ENCODE assay signal across 8 cellular contexts in the genomic region with DNA sequence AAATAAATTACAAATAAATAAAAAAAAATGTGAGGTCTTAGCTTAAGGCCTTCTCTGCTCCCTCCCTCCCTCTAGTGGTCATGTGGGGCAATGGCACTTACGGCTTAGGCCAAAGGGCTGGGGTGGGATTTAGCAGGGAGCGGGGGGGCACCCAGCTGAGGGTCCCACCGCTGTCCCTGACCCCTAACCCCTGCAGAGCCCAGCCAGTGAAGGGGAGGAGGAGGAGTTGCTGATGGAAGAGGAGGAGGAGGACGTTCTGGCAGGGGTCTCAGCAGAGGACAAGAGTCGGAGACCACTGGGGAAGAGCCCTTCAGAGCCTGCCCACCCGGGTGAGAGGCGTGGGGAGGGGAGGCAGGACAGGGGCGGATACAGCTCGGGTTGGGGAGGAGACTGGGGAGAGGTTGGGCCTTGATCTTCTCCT. TPM values are rescaled to one million over a fixed set of nuclear protein-coding genes. Genes with fewer than 3 reads are reported as not detected.
A peak's percentile ranks its signal among the peaks of the same experiment; 100 is the strongest.
DNase-seq lines count a peak whose midpoint lies in the region; ATAC-seq, FAIRE-seq and TF ChIP-seq lines count a peak whose summit lies in the region.

No MANE protein-coding gene starts in this region.

- no peaks in the 10 kb centered on the region for H3K27me3 ChIP-seq in NT2/D1 (ENCODE audit: insufficient read depth, insufficient read length)
- no peaks in the 10 kb centered on the region for H3K27me3 ChIP-seq in psoas muscle (ENCODE audit: insufficient read depth in 3 of 3, low read length in 2 of 3)

- no peak overlapping the region for H3K9ac ChIP-seq in NT2/D1 (ENCODE audit: insufficient read length, low read depth)

- H3K4me3 ChIP-seq in A549 (no peak overlapping the region), NT2/D1 (ENCODE audit: insufficient read length, low read depth) (no peak overlapping the region), foreskin fibroblast (ENCODE audit: low read depth in 1 of 2, low read length in 2 of 2) (no peak overlapping the region), psoas muscle (no peak overlapping the region)

- WGBS in A549 (ENCODE audit: missing lambda C conversion rate) = 19% methylated on average over 7 of the region's 9 CpGs
- 26 to 44% (median 32%) methylated on average over 8 to 9 of the region's 9 CpGs for WGBS in psoas muscle, 3 donors

- H3K4me2 ChIP-seq in A549 = no peak overlapping the region

- peaks cover 47% of the 10 kb centered on the region for H3K36me3 ChIP-seq in NT2/D1 (ENCODE audit: insufficient read depth, insufficient read length, low read length)
- H3K36me3 ChIP-seq in psoas muscle (ENCODE audit: insufficient read depth in 1 of 2, low read depth in 1 of 2) = peaks cover 0 to under 1% of the 10 kb centered on the region in 2 donors

- ATAC-seq in A549 (peak in 1 of 2 experiments; percentile 74; a peak in 4 of 6 replicates), psoas muscle (peak; percentile 50 to 75 (median 60)), HG02642 (IDR thresholded peaks at IDR 0.05; ENCODE audit: poor library complexity, unreplicated experiment) (no peak)
- ATAC-seq in activated T-cell treated with anti-CD3 and anti-CD28 coated beads, Interleukin-2, amount 50 U/mL, for 4 hours = peak; percentile 74 to 86

- H3K4me1 Mint-ChIP-seq in activated T-cell treated with anti-CD3 and anti-CD28 coated beads, Interleukin-2, amount 50 U/mL, for 4 hours (ENCODE audit: low read depth) = peaks cover 2% of the 10 kb centered on the region

- H3K27ac ChIP-seq in A549 (no peak overlapping the region), psoas muscle (no peak overlapping the region)

- TF ChIP-seq CTCF in A549 (IDR thresholded peaks at IDR 0.05) (peak; percentile 66), GM13977 (IDR thresholded peaks at IDR 0.05; ENCODE audit: extremely low read depth, insufficient read depth, missing control alignments) (peak; percentile 87), foreskin fibroblast (IDR thresholded peaks at IDR 0.05; ENCODE audit: low read depth, low read length) (peak; percentile 75), psoas muscle (IDR thresholded peaks at IDR 0.05) (peak; percentile 77)

- POLR2A ChIA-PET in A549 (lab: Yijun Ruan, JAX) = interaction anchor here (1.7 kb wide), 1 partner anchor 10 kb away, joined by 7 read pairs; the partner anchor contains the start of gene MPND

- no peak overlapping the region for H3K4me3 Mint-ChIP-seq in activated T-cell treated with anti-CD3 and anti-CD28 coated beads, Interleukin-2, amount 50 U/mL, for 4 hours

- TF ChIP-seq RAD21 in A549 (conservative IDR thresholded peaks at IDR 0.05 in 1 of 2, IDR thresholded peaks at IDR 0.05 in 1 of 2) = peak; percentile 35 to 39; a peak in 3 of 5 replicates

- no peaks in the 10 kb centered on the region for H3K27me3 Mint-ChIP-seq in activated T-cell treated with anti-CD3 and anti-CD28 coated beads, Interleukin-2, amount 50 U/mL, for 4 hours (ENCODE audit: low read depth)

- no peak for FAIRE-seq in A549 (lab: Jason Lieb, UNC)

- no peaks in the 10 kb centered on the region for H3K4me1 ChIP-seq in A549
- peaks cover 5% of the 10 kb centered on the region for H3K4me1 ChIP-seq in NT2/D1 (ENCODE audit: insufficient read depth, insufficient read length)
- no peaks in the 10 kb centered on the region for H3K4me1 ChIP-seq in psoas muscle

- in situ Hi-C loops in GM13977 (cut with MboI; ENCODE audit: low pct_unique_long_range_greater_than_20kb, low sequenced_read_pairs, unreplicated experiment) = loop anchor here (10.0 kb wide), 1 partner anchor 78 kb away; the partner anchor contains the start of gene SHD

- H3K9me3 ChIP-seq in A549 = no peaks in the 10 kb centered on the region
- no peaks in the 10 kb centered on the region for H3K9me3 ChIP-seq in NT2/D1 (ENCODE audit: insufficient read depth, low read length)
- H3K9me3 ChIP-seq in psoas muscle = no peaks in the 10 kb centered on the region

- DNase-seq in A549 (ENCODE audit: low read depth in 1 of 2, low spot score in 1 of 2) (peak; percentile 51 to 66), GM13977 (ENCODE audit: low spot score) (peak; percentile 79), NT2/D1 (ENCODE audit: low read depth, low spot score) (peak; percentile 52), foreskin fibroblast (peak in 1 of 2 donors; percentile 76), psoas muscle (no peak), GOT3 (lab: John Stamatoyannopoulos, UW) (no peak)
- DNase-seq in activated T-cell treated with anti-CD3 and anti-CD28 coated beads, Interleukin-2, amount 50 U/mL, for 4 hours = peak; percentile 63

- CTCF ChIA-PET in A549 (lab: Yijun Ruan, JAX) = interaction anchor here (0.7 to 4.3 kb wide), 26 partner anchors 9 to 483 kb away, joined by 3 to 47 read pairs (median 5); partner anchors contain the start of genes FSD1, MPND and SHD

- no peaks in the 10 kb centered on the region for H3K9me3 Mint-ChIP-seq in activated T-cell treated with anti-CD3 and anti-CD28 coated beads, Interleukin-2, amount 50 U/mL, for 4 hours

- intact Hi-C loops in psoas muscle (cut with DNase I) = no loop called here

- TF ChIP-seq EP300 in A549 (IDR thresholded peaks at IDR 0.05) = no peak

- no peak for TF ChIP-seq POLR2A in A549 (IDR thresholded peaks at IDR 0.05; ENCODE audit: low read length)

- peaks cover 2% of the 10 kb centered on the region for H3K36me3 Mint-ChIP-seq in activated T-cell treated with anti-CD3 and anti-CD28 coated beads, Interleukin-2, amount 50 U/mL, for 4 hours (ENCODE audit: insufficient read depth)

TF ChIP-seq in A549, 52 proteins besides CTCF, POLR2A, EP300 and RAD21:
- TF ChIP-seq ZC3H11A (IDR thresholded peaks at IDR 0.05) (no peak), POLR2AphosphoS2 (conservative IDR thresholded peaks at IDR 0.05; ENCODE audit: low read length) (no peak), SMC3 (IDR thresholded peaks at IDR 0.05) (peak; percentile 49)

RNA-seq across cellular contexts. Expression of gene MPND, which starts 9.3 kb away (rescaled TPM):
- polyA plus RNA-seq in A549 (2011; rRNA removed) = 3.5 and 4.0 TPM in 2 replicates
- polyA plus RNA-seq in A549 (2012; cell fraction: cytosol; rRNA removed) = 7.7 and 8.5 TPM in 2 replicates
- polyA plus RNA-seq in A549 (2012; cell fraction: nucleus; rRNA removed) = 8.4 and 9.9 TPM in 2 replicates
- polyA plus RNA-seq in A549 (2017; fragmentation: RNase III; extraction: RNeasy Plus Mini Kit Qiagen cat#74134 plus additional on column Dnase treatment) = 11.4 to 15.2 TPM (median 14.5 TPM) in 3 replicates
- polyA minus RNA-seq in A549 (2011; rRNA and poly(A)+ RNA removed) = 3.9 and 8.5 TPM in 2 replicates
- 10 to 100 TPM; 16.0 to 18.6 (median 18.1) TPM for total RNA-seq in activated T-cell treated with anti-CD3 and anti-CD28 coated beads, Interleukin-2, amount 50 U/mL, for 4 hours
- total RNA-seq in psoas muscle = 10 to 100 TPM; 10.3 to 16.4 (median 13.2) TPM
- 10 to 100 TPM in 1 of 3 donors, 1 to 10 TPM in 2; 7.4 to 12.4 (median 9.7) TPM for polyA plus RNA-seq in psoas muscle

RNA-seq across cellular contexts. Expression of gene STAP2, which starts 14.1 kb away (rescaled TPM):
- polyA plus RNA-seq in A549 (2011; rRNA removed) = 0.19 and 0.25 TPM in 2 replicates
- 0.14 and 0.19 TPM in 2 replicates for polyA plus RNA-seq in A549 (2012; cell fraction: cytosol; rRNA removed)
- polyA plus RNA-seq in A549 (2012; cell fraction: nucleus; rRNA removed) = 0.16 and 0.47 TPM in 2 replicates
- polyA plus RNA-seq in A549 (2017; fragmentation: RNase III; extraction: RNeasy Plus Mini Kit Qiagen cat#74134 plus additional on column Dnase treatment) = 0.29 TPM in 1 of 3 replicates, not detected in the others
- not detected in 2 replicates for polyA minus RNA-seq in A549 (2011; rRNA and poly(A)+ RNA removed)
- total RNA-seq in activated T-cell treated with anti-CD3 and anti-CD28 coated beads, Interleukin-2, amount 50 U/mL, for 4 hours = 10 to 100 TPM; 11.1 to 13.2 (median 12.8) TPM
- 1 to 10 TPM in 2 of 4 donors, under 1 TPM in 2; 0.60 to 3.7 (median 1.2) TPM for total RNA-seq in psoas muscle
- 1 to 10 TPM in 1 of 3 donors, under 1 TPM in 2; 0.31 to 1.2 (median 0.53) TPM for polyA plus RNA-seq in psoas muscle

RNA-seq across cellular contexts. Expression of gene SH3GL1, which starts 47.6 kb away (rescaled TPM):
- polyA plus RNA-seq in A549 (2011; rRNA removed) (18.2 and 20.1 TPM in 2 replicates), A549 (2017; fragmentation: RNase III; extraction: RNeasy Plus Mini Kit Qiagen cat#74134 plus additional on column Dnase treatment) (34.7 to 36.0 TPM (median 35.1 TPM) in 3 replicates), psoas muscle (10 to 100 TPM; 18.2 to 85.6 (median 27.1) TPM)
- 61.4 and 83.2 TPM in 2 replicates for polyA plus RNA-seq in A549 (2012; cell fraction: cytosol; rRNA removed)
- polyA plus RNA-seq in A549 (2012; cell fraction: nucleus; rRNA removed) = 59.4 and 68.5 TPM in 2 replicates
- 9.7 and 18.8 TPM in 2 replicates for polyA minus RNA-seq in A549 (2011; rRNA and poly(A)+ RNA removed)
- total RNA-seq in activated T-cell treated with anti-CD3 and anti-CD28 coated beads, Interleukin-2, amount 50 U/mL, for 4 hours = 10 to 100 TPM; 50.8 to 52.6 (median 52.2) TPM
- total RNA-seq in psoas muscle = 10 to 100 TPM; 16.0 to 26.6 (median 21.6) TPM

RNA-seq across cellular contexts. Expression of gene FSD1, which starts 48.3 kb away (rescaled TPM):
- 3.3 and 3.5 TPM in 2 replicates for polyA plus RNA-seq in A549 (2011; rRNA removed)
- polyA plus RNA-seq in A549 (2012; cell fraction: cytosol; rRNA removed) = 11.5 and 16.8 TPM in 2 replicates
- polyA plus RNA-seq in A549 (2012; cell fraction: nucleus; rRNA removed) = 28.8 and 36.1 TPM in 2 replicates
- 10.4 to 13.2 TPM (median 12.8 TPM) in 3 replicates for polyA plus RNA-seq in A549 (2017; fragmentation: RNase III; extraction: RNeasy Plus Mini Kit Qiagen cat#74134 plus additional on column Dnase treatment)
- 3.4 and 8.0 TPM in 2 replicates for polyA minus RNA-seq in A549 (2011; rRNA and poly(A)+ RNA removed)
- 10 to 100 TPM in 1 of 3 donors, 1 to 10 TPM in 2; 5.9 to 10.4 (median 9.1) TPM for total RNA-seq in activated T-cell treated with anti-CD3 and anti-CD28 coated beads, Interleukin-2, amount 50 U/mL, for 4 hours
- not detected for total RNA-seq in psoas muscle
- under 1 TPM in 1 of 3 donors, not detected in 2; 0.08 TPM for polyA plus RNA-seq in psoas muscle

RNA-seq across cellular contexts. Expression of gene CHAF1A, which starts 49.7 kb away (rescaled TPM):
- polyA plus RNA-seq in A549 (2011; rRNA removed) (11.7 and 15.6 TPM in 2 replicates), A549 (2017; fragmentation: RNase III; extraction: RNeasy Plus Mini Kit Qiagen cat#74134 plus additional on column Dnase treatment) (24.7 to 28.0 TPM (median 27.0 TPM) in 3 replicates), psoas muscle (10 to 100 TPM in 1 of 3 donors, 1 to 10 TPM in 2; 5.9 to 12.8 (median 6.4) TPM)
- 44.7 and 63.7 TPM in 2 replicates for polyA plus RNA-seq in A549 (2012; cell fraction: cytosol; rRNA removed)
- 92.1 and 129 TPM in 2 replicates for polyA plus RNA-seq in A549 (2012; cell fraction: nucleus; rRNA removed)
- polyA minus RNA-seq in A549 (2011; rRNA and poly(A)+ RNA removed) = 12.2 and 12.9 TPM in 2 replicates
- total RNA-seq in activated T-cell treated with anti-CD3 and anti-CD28 coated beads, Interleukin-2, amount 50 U/mL, for 4 hours = 10 to 100 TPM; 59.1 to 81.0 (median 64.3) TPM
- 10 to 100 TPM in 1 of 4 donors, 1 to 10 TPM in 3; 5.6 to 10.3 (median 7.7) TPM for total RNA-seq in psoas muscle

Comparison
In these comparisons a context has a peak if more than half of its experiments do, and no peak if none do; other contexts are left out.
1. DNase-seq: peak in A549 (2 of 2), GM13977 (single experiment), NT2/D1 (single experiment) and activated T-cell treated with anti-CD3 and anti-CD28 coated beads, Interleukin-2, amount 50 U/mL, for 4 hours (single experiment); none in psoas muscle (0 of 2) and GOT3 (single experiment).
2. Peak in every context shown above with its lines, with median percentiles within 50 percentile points of each other: CTCF ChIP-seq.